Comparison of ENCODE assay signal across 8 cellular contexts in genomic region chr5:69369369-69370121, GRCh38. TPM values are rescaled to one million over a fixed set of nuclear protein-coding genes. Genes with fewer than 3 reads are reported as not detected.
DNase-seq lines count a peak whose midpoint lies in the region; ATAC-seq and TF ChIP-seq lines count a peak whose summit lies in the region.

AK6 (minus strand) TSS chr5:69369520; CDS start chr5:69369490, 30 bp downstream.
RAD17 (plus strand) TSS chr5:69369818; CDS start chr5:69372209, 2,391 bp downstream.
TAF9 (minus strand) TSS chr5:69369520; CDS start chr5:69365737, 3,783 bp downstream.

- H3K4me3 ChIP-seq in kidney epithelial cell (ENCODE audit: low read depth, low read length) = peak within 1 kb of the TSS; percentile 81

- TF ChIP-seq POLR2A in GM19099 (IDR thresholded peaks at IDR 0.05; ENCODE audit: extremely low read depth, insufficient read length, low read depth) = peak; percentile 87

- H3K27me3 ChIP-seq in kidney epithelial cell (ENCODE audit: control insufficient read depth, insufficient read depth, low read length) = no peaks in the 10 kb centered on the region

- H3K4me3 Mint-ChIP-seq in chondrocyte (ENCODE audit: unreplicated experiment) = peak within 1 kb of the TSS; percentile 83

- peaks cover 12% of the 10 kb centered on the region for H3K36me3 Mint-ChIP-seq in chondrocyte (ENCODE audit: low read depth)

- peaks cover 38% of the 10 kb centered on the region for H3K4me1 Mint-ChIP-seq in chondrocyte (ENCODE audit: low read depth)

- no peaks in the 10 kb centered on the region for H3K27me3 Mint-ChIP-seq in chondrocyte (ENCODE audit: low read depth)

- ATAC-seq in HG03432 (IDR thresholded peaks at IDR 0.05; ENCODE audit: unreplicated experiment) = peak; percentile 94

- peak; percentile 95 for DNase-seq in AG20443 (ENCODE audit: low spot score)
- DNase-seq in NCI-H510A (lab: John Stamatoyannopoulos, UW) = peak; percentile 73
- DNase-seq in activated CD4-positive, alpha-beta T cell treated with anti-CD3 and anti-CD28 coated beads for 24 hours (ENCODE audit: low read depth in 2 of 2) = peak; percentile 82 to 83
- DNase-seq in chondrocyte (ENCODE audit: low spot score) = peak; percentile 98
- DNase-seq in kidney epithelial cell (ENCODE audit: low read depth) = peak; percentile 55
- peak; percentile 87 to 88 for DNase-seq in stimulated activated CD4-positive, alpha-beta T cell treated with anti-CD3 and anti-CD28 coated beads, Interleukin-15, amount 100 ng/mL, for 48 hours (ENCODE audit: low read depth in 2 of 2)

- H3K36me3 ChIP-seq in kidney epithelial cell (ENCODE audit: control insufficient read depth, insufficient read depth, low read length) = no peaks in the 10 kb centered on the region

- peak; percentile 16 for TF ChIP-seq CTCF in chondrocyte (IDR thresholded peaks at IDR 0.05)
- no peak for TF ChIP-seq CTCF in kidney epithelial cell (IDR thresholded peaks at IDR 0.05; ENCODE audit: insufficient read depth, low read length, poor library complexity, severe bottlenecking)

- peak within 1 kb of the TSS; percentile 99 for H3K27ac Mint-ChIP-seq in chondrocyte (ENCODE audit: unreplicated experiment)

- H3K9me3 Mint-ChIP-seq in chondrocyte (ENCODE audit: low read depth) = no peaks in the 10 kb centered on the region

RNA-seq across cellular contexts. Expression of gene AK6, which starts in this region (rescaled TPM):
- total RNA-seq in chondrocyte (32.5 to 38.6 TPM (median 33.0 TPM) in 3 replicates), kidney epithelial cell (19.5 and 25.9 TPM in 2 replicates)

RNA-seq across cellular contexts. Expression of gene RAD17, which starts in this region (rescaled TPM):
- 22.4 to 25.7 TPM (median 25.3 TPM) in 3 replicates for total RNA-seq in chondrocyte
- 25.9 and 26.0 TPM in 2 replicates for total RNA-seq in kidney epithelial cell

RNA-seq across cellular contexts. Expression of gene TAF9, which starts in this region (rescaled TPM):
- 49.4 to 75.6 TPM (median 64.8 TPM) in 3 replicates for total RNA-seq in chondrocyte
- total RNA-seq in kidney epithelial cell = 66.9 and 67.2 TPM in 2 replicates

Comparison
In these comparisons a context has a peak if more than half of its experiments do, and no peak if none do; other contexts are left out.
1. Peak in every context shown above with its lines: DNase-seq, ATAC-seq and H3K4me3 ChIP-seq.